Comparison of ENCODE assay signal across 10 cellular contexts in genomic region chr6:137487947-137488735, GRCh38. TPM values are rescaled to one million over a fixed set of nuclear protein-coding genes. Genes with fewer than 3 reads are reported as not detected.
A peak's percentile ranks its signal among the peaks of the same experiment; 100 is the strongest.
DNase-seq lines count a peak whose midpoint lies in the region; ATAC-seq and TF ChIP-seq lines count a peak whose summit lies in the region.
"Had no signal": no experiment of that assay in that cellular context is flagged by ENCODE, and none has a peak within 500 bp of the region (broad histone marks: within the 10 kb centered on the region; RNA-seq: fewer than 3 reads in every experiment).

No MANE protein-coding gene starts in this region.

- 2% methylated on average over 49 of the region's 49 CpGs for WGBS in right cardiac atrium
- 2% methylated on average over 49 of the region's 49 CpGs for WGBS in urinary bladder

- H3K4me3 ChIP-seq in right cardiac atrium (ENCODE audit: low read length), result peak overlapping the region; percentile 12
- H3K4me3 ChIP-seq in right atrium auricular region, result peak overlapping the region in 1 of 2 donors; percentile 28
- peak overlapping the region; percentile 31 for H3K4me3 ChIP-seq in lower lobe of right lung
- H3K4me3 ChIP-seq in urinary bladder (ENCODE audit: low read depth, low read length), result peak overlapping the region; percentile 20

- peaks cover 2% of the 10 kb centered on the region for H3K4me1 ChIP-seq in right cardiac atrium (ENCODE audit: control insufficient read depth, insufficient read depth, low read length)
- peaks cover 0 to 25% of the 10 kb centered on the region in 2 donors for H3K4me1 ChIP-seq in right atrium auricular region
- peaks cover 25% of the 10 kb centered on the region for H3K4me1 ChIP-seq in lower lobe of right lung
- H3K4me1 ChIP-seq in urinary bladder (ENCODE audit: insufficient read depth), result no peaks in the 10 kb centered on the region

- peak overlapping the region; percentile 62 for H3K4me3 Mint-ChIP-seq in activated naive CD8-positive, alpha-beta T cell treated with anti-CD3 and anti-CD28 coated beads, Interleukin-2, amount 50 U/mL, for 24 hours

- H3K27me3 Mint-ChIP-seq in activated naive CD8-positive, alpha-beta T cell treated with anti-CD3 and anti-CD28 coated beads, Interleukin-2, amount 50 U/mL, for 24 hours, result peaks cover 88% of the 10 kb centered on the region

- H3K36me3 Mint-ChIP-seq in activated naive CD8-positive, alpha-beta T cell treated with anti-CD3 and anti-CD28 coated beads, Interleukin-2, amount 50 U/mL, for 24 hours (ENCODE audit: low read depth), result peaks cover 2% of the 10 kb centered on the region

- TF ChIP-seq CTCF in right atrium auricular region (IDR thresholded peaks at IDR 0.05) (no peak), lower lobe of right lung (IDR thresholded peaks at IDR 0.05) (no peak)

- ATAC-seq in right cardiac atrium, result no peak
- ATAC-seq in activated naive CD8-positive, alpha-beta T cell treated with anti-CD3 and anti-CD28 coated beads, Interleukin-2, amount 50 U/mL, for 24 hours, result peak; percentile 55
- peak; percentile 19 to 31 for ATAC-seq in lower lobe of right lung
- ATAC-seq in HG02981 (IDR thresholded peaks at IDR 0.05; ENCODE audit: unreplicated experiment), result no peak
- no peak for ATAC-seq in HG02642 (IDR thresholded peaks at IDR 0.05; ENCODE audit: poor library complexity, unreplicated experiment)

- peaks cover 4% of the 10 kb centered on the region for H3K9me3 Mint-ChIP-seq in activated naive CD8-positive, alpha-beta T cell treated with anti-CD3 and anti-CD28 coated beads, Interleukin-2, amount 50 U/mL, for 24 hours

- H3K9me3 ChIP-seq in right cardiac atrium (ENCODE audit: control insufficient read depth, low read length), result no peaks in the 10 kb centered on the region
- peaks cover 0 to 4% of the 10 kb centered on the region in 2 donors for H3K9me3 ChIP-seq in right atrium auricular region
- H3K9me3 ChIP-seq in lower lobe of right lung, result no peaks in the 10 kb centered on the region

- intact Hi-C loops in right cardiac atrium (cut with DNase I), result no loop called here
- intact Hi-C loops in lower lobe of right lung (cut with DNase I), result no loop called here

- H3K27ac ChIP-seq in right cardiac atrium (ENCODE audit: low read length) (no peak overlapping the region), right atrium auricular region (no peak overlapping the region), lower lobe of right lung (no peak overlapping the region), urinary bladder (ENCODE audit: low read depth) (no peak overlapping the region)
- H3K27ac ChIP-seq: C4-2B had no signal

- H3K4me1 Mint-ChIP-seq in activated naive CD8-positive, alpha-beta T cell treated with anti-CD3 and anti-CD28 coated beads, Interleukin-2, amount 50 U/mL, for 24 hours, result peaks cover 34% of the 10 kb centered on the region

- H3K27ac Mint-ChIP-seq in activated naive CD8-positive, alpha-beta T cell treated with anti-CD3 and anti-CD28 coated beads, Interleukin-2, amount 50 U/mL, for 24 hours, result no peak overlapping the region

- DNase-seq in right cardiac atrium (no peak), right atrium auricular region (ENCODE audit: low spot score) (no peak), lower lobe of right lung (no peak), NCI-H146 (lab: John Stamatoyannopoulos, UW) (no peak)
- DNase-seq in activated naive CD8-positive, alpha-beta T cell treated with anti-CD3 and anti-CD28 coated beads, Interleukin-2, amount 50 U/mL, for 24 hours, result peak; percentile 16

- H3K27me3 ChIP-seq in right cardiac atrium (ENCODE audit: control insufficient read depth, insufficient read depth) (peaks cover 2% of the 10 kb centered on the region), right atrium auricular region (peaks cover 49 to 56% of the 10 kb centered on the region in 2 donors), lower lobe of right lung (ENCODE audit: low read depth) (peaks cover 86% of the 10 kb centered on the region)

- H3K36me3 ChIP-seq in right atrium auricular region (no peaks in the 10 kb centered on the region), lower lobe of right lung (no peaks in the 10 kb centered on the region), urinary bladder (ENCODE audit: insufficient read depth) (no peaks in the 10 kb centered on the region)

RNA-seq across cellular contexts. Expression of gene OLIG3, which starts 6.1 kb away (rescaled TPM):
- total RNA-seq in right cardiac atrium (not detected), right atrium auricular region (not detected), lower lobe of right lung (not detected), urinary bladder (not detected)
- polyA plus RNA-seq in right cardiac atrium (not detected), urinary bladder (not detected)
- total RNA-seq: omental fat pad had no signal

Comparison
In these comparisons a context has a peak if more than half of its experiments do, and no peak if none do; other contexts are left out.
1. ATAC-seq: peak in activated naive CD8-positive, alpha-beta T cell treated with anti-CD3 and anti-CD28 coated beads, Interleukin-2, amount 50 U/mL, for 24 hours (single experiment) and lower lobe of right lung (2 of 2); none in right cardiac atrium (0 of 2), HG02981 (single experiment) and HG02642 (single experiment).